In genomic region chr16:58126451-58126968, GRCh38 we compare ENCODE assay signal across 9 cellular contexts. TPM values are rescaled to one million over a fixed set of nuclear protein-coding genes. Genes with fewer than 3 reads are reported as not detected.
DNase-seq lines count a peak whose midpoint lies in the region; ATAC-seq and TF ChIP-seq lines count a peak whose summit lies in the region.
"Had no signal": no experiment of that assay in that cellular context is flagged by ENCODE, and none has a peak within 500 bp of the region (broad histone marks: within the 10 kb centered on the region; RNA-seq: fewer than 3 reads in every experiment).

No MANE protein-coding gene starts in this region.

- H3K56ac ChIP-seq in H9 (ENCODE audit: insufficient read length, low read depth, low read length) = no peak overlapping the region

- H2BK15ac ChIP-seq in H9 (ENCODE audit: low read depth, low read length) = no peak overlapping the region

- H3K4me1 ChIP-seq in H9 (ENCODE audit: insufficient read depth, low read length) = peaks cover 12% of the 10 kb centered on the region

- no peak overlapping the region for H3K9ac ChIP-seq in H9 (ENCODE audit: extremely low read depth, insufficient read length, low read length)

- peaks cover 13% of the 10 kb centered on the region for H3K79me1 ChIP-seq in H9 (ENCODE audit: insufficient read depth, low read depth, low read length, poor library complexity, severe bottlenecking)

- TF ChIP-seq CTCF in AG04450 (IDR thresholded peaks at IDR 0.05; ENCODE audit: low read depth, low read length) (no peak), natural killer cell (IDR thresholded peaks at IDR 0.05) (peak; percentile 20), H9 (conservative IDR thresholded peaks at IDR 0.05) (no peak)

- H2BK12ac ChIP-seq in H9 (ENCODE audit: insufficient read length, low read depth, low read length) = no peak overlapping the region

- no peak overlapping the region for H2AK5ac ChIP-seq in H9 (ENCODE audit: insufficient read length, low read length)

- no peak overlapping the region for H3T11ph ChIP-seq in H9 (ENCODE audit: low read length)

- H3K9me3 ChIP-seq in AG04450 (ENCODE audit: control insufficient read depth, insufficient read depth, low read length) (peaks cover 8% of the 10 kb centered on the region), H9 (ENCODE audit: control insufficient read depth, low read depth, low read length) (no peaks in the 10 kb centered on the region)

- CTCF ChIA-PET in AG04450 (lab: Charles Lee) = interaction anchor here (0.5 to 2.1 kb wide), 10 partner anchors 19 to 380 kb away, joined by 3 to 9 read pairs (median 3); no protein-coding TSS in a partner anchor

- H4K8ac ChIP-seq in H9 (replicated peaks; ENCODE audit: insufficient read length, low read depth, low read length) = no peak overlapping the region

- peak overlapping the region; percentile 89 to 99 (median 96) for H3K27ac Mint-ChIP-seq in IgD-negative memory B cell
- H3K27ac Mint-ChIP-seq in natural killer cell = peak overlapping the region; percentile 93 to 95
- H3K27ac Mint-ChIP-seq in H9 = no peak overlapping the region

- no CpG with 5 or more reads among the region's 4 CpGs for WGBS in H9 (ENCODE audit: extremely low coverage, insufficient read length, low lambda C conversion rate)

- DNase-seq in AG04450 (ENCODE audit: low read depth, low spot score) (no peak), caudate nucleus (lab: John Stamatoyannopoulos, UW) (no peak), natural killer cell (no peak), H9 (no peak), NOMO-1 (lab: John Stamatoyannopoulos, UW; ENCODE audit: unreplicated experiment in 2 of 2) (no peak), iPS-NIHi11 (ENCODE audit: low spot score) (no peak)
- DNase-seq in stimulated activated CD4-positive, alpha-beta T cell treated with anti-CD3 and anti-CD28 coated beads, Interleukin-15, amount 100 ng/mL, for 24 hours = no peak
- DNase-seq: occipital lobe had no signal

- H3K14ac ChIP-seq in H9 (ENCODE audit: insufficient read depth, low read length) = no peak overlapping the region

- H3K4ac ChIP-seq in H9 (ENCODE audit: low read depth, low read length) = no peak overlapping the region

- no peak overlapping the region for H4K91ac ChIP-seq in H9 (ENCODE audit: insufficient read length, low read depth, low read length)

- H4K20me1 ChIP-seq in H9 (ENCODE audit: control insufficient read depth, insufficient read depth, insufficient read length) = no peaks in the 10 kb centered on the region

- H3K23me2 ChIP-seq in H9 (ENCODE audit: insufficient read length, low read depth, low read length, poor library complexity, severe bottlenecking) = peaks cover 6% of the 10 kb centered on the region

- H3K27me3 Mint-ChIP-seq in IgD-negative memory B cell (peaks cover 2% of the 10 kb centered on the region), natural killer cell (ENCODE audit: low read depth in 2 of 2) (no peaks in the 10 kb centered on the region), H9 (ENCODE audit: low read depth) (no peaks in the 10 kb centered on the region)

- intact Hi-C loops in natural killer cell (cut with micrococcal nuclease) = loop anchor here (2.0 to 10.0 kb wide), 4 partner anchors 106 to 824 kb away; partner anchors contain the start of gene KATNB1

- peaks cover 0 to 2% (median 0%) of the 10 kb centered on the region in 3 donors for H3K9me3 Mint-ChIP-seq in IgD-negative memory B cell
- H3K9me3 Mint-ChIP-seq in natural killer cell = no peaks in the 10 kb centered on the region
- no peaks in the 10 kb centered on the region; a peak in 1 of 5 replicates for H3K9me3 Mint-ChIP-seq in H9

- H3K4me3 Mint-ChIP-seq in IgD-negative memory B cell = peak overlapping the region; percentile 16 to 98 (median 58)
- peak overlapping the region; percentile 99 for H3K4me3 Mint-ChIP-seq in natural killer cell
- H3K4me3 Mint-ChIP-seq in H9 = 0 out of 5 replicates have a peak overlapping the region, but pooled peaks of 1 of the 2 experiments have one; percentile 94

- ATAC-seq in natural killer cell = no peak

- no peak overlapping the region for H2BK5ac ChIP-seq in H9 (ENCODE audit: insufficient read length, low read length)

- no peak overlapping the region for H2BK20ac ChIP-seq in H9 (ENCODE audit: low read depth, low read length, poor library complexity, severe bottlenecking)

- no peak overlapping the region for H3K18ac ChIP-seq in H9 (ENCODE audit: insufficient read length, low read depth, low read length)

- H3K4me2 ChIP-seq in H9 (ENCODE audit: insufficient read depth, insufficient read length, low read length) = no peak overlapping the region

- H3K27ac ChIP-seq in AG04450 (ENCODE audit: low read depth, low read length) (no peak overlapping the region), caudate nucleus (ENCODE audit: low read depth, low read length) (peak overlapping the region; percentile 50), H9 (ENCODE audit: insufficient read length, low read depth, low read length) (no peak overlapping the region)

- POLR2A ChIA-PET in AG04450 (lab: Yijun Ruan, JAX) = no interaction called here

- H3K27me3 ChIP-seq in AG04450 (ENCODE audit: control insufficient read depth, insufficient read depth, low read length) (no peaks in the 10 kb centered on the region), H9 (ENCODE audit: insufficient read depth, low read length) (no peaks in the 10 kb centered on the region)

- H3K36me3 Mint-ChIP-seq in IgD-negative memory B cell (no peaks in the 10 kb centered on the region), natural killer cell (no peaks in the 10 kb centered on the region), H9 (ENCODE audit: insufficient read depth in 1 of 3, low read depth in 3 of 3) (no peaks in the 10 kb centered on the region)

- H2AFZ ChIP-seq in H9 (ENCODE audit: low read length) = no peak overlapping the region

- H3K4me1 Mint-ChIP-seq in IgD-negative memory B cell (peaks cover 39 to 54% (median 41%) of the 10 kb centered on the region in 3 donors), natural killer cell (peaks cover 54 to 56% of the 10 kb centered on the region in 2 donors), H9 (peaks cover 34 to 35% of the 10 kb centered on the region in 2 experiments)

- no peak overlapping the region for H2BK120ac ChIP-seq in H9 (ENCODE audit: low read depth, low read length, poor library complexity, severe bottlenecking)

- no peak overlapping the region for H3K23ac ChIP-seq in H9 (ENCODE audit: insufficient read length, low read depth, low read length)

- H3K4me3 ChIP-seq in AG04450 (ENCODE audit: low read depth, low read length) = peak overlapping the region; percentile 91

- H4K5ac ChIP-seq in H9 (ENCODE audit: insufficient read length, low read depth, low read length) = no peak overlapping the region

- H3K79me2 ChIP-seq in H9 (ENCODE audit: insufficient read depth, low read length) = peaks cover 27% of the 10 kb centered on the region

RNA-seq across cellular contexts. Expression of gene CFAP20, which starts 2.7 kb away (rescaled TPM):
- polyA plus RNA-seq in AG04450 (2011; rRNA removed) = 35.7 and 36.3 TPM in 2 replicates
- 33.3 and 35.5 TPM in 2 replicates for polyA minus RNA-seq in AG04450 (2011; rRNA and poly(A)+ RNA removed)
- polyA plus RNA-seq in IgD-negative memory B cell = 29.2 TPM
- 100 to 1,000 TPM in 1 of 3 donors, 10 to 100 TPM in 2; 57.9 to 137 (median 64.7) TPM for total RNA-seq in natural killer cell
- 60.4 and 61.8 TPM in 2 replicates for total RNA-seq in H9 (2021)

Comparison
In these comparisons a context has a peak if more than half of its experiments do, and no peak if none do; other contexts are left out.
1. H3K27ac Mint-ChIP-seq: peak in IgD-negative memory B cell (3 of 3) and natural killer cell (2 of 2); none in H9 (0 of 3).